17 cellular contexts compared by ENCODE assay signal in genomic region chr7:148336411-148336810, GRCh38.
DNase-seq lines count a peak whose midpoint lies in the region; ATAC-seq and TF ChIP-seq lines count a peak whose summit lies in the region.
"Had no signal": no experiment of that assay in that cellular context is flagged by ENCODE, and none has a peak within 500 bp of the region (broad histone marks: within the 10 kb centered on the region; RNA-seq: fewer than 3 reads in every experiment).

No MANE protein-coding gene starts in this region.

- H3K79me2 ChIP-seq in H9 (ENCODE audit: insufficient read depth, low read length), result peaks cover under 1% of the 10 kb centered on the region; the same call in 1 of the 2 replicates

- peaks cover 65 to 72% of the 10 kb centered on the region in 2 experiments for H3K4me1 Mint-ChIP-seq in H9

- no peak; the same call in 2 of the 3 replicates for ATAC-seq in RWPE2 (ENCODE audit: low read depth)
- ATAC-seq in foreskin keratinocyte, result no peak

- peaks cover 10% of the 10 kb centered on the region for H3K23me2 ChIP-seq in H9 (ENCODE audit: insufficient read length, low read depth, low read length, poor library complexity, severe bottlenecking)

- H3K36me3 Mint-ChIP-seq in H9 (ENCODE audit: insufficient read depth in 1 of 3, low read depth in 3 of 3), result peaks cover 4 to 8% (median 5%) of the 10 kb centered on the region in 3 experiments; a peak in 6 of 7 replicates

- no peak overlapping the region; a peak in 1 of 7 replicates for H3K27ac Mint-ChIP-seq in H9

- DNase-seq in RWPE2 (ENCODE audit: low spot score), result no peak
- DNase-seq in foreskin keratinocyte, result peak; percentile 55 to 74
- DNase-seq in renal cortical epithelial cell (ENCODE audit: low read depth), result peak; percentile 22
- DNase-seq in H9, result no peak
- no peak for DNase-seq in colonic mucosa
- DNase-seq in erythroblast (lab: John Stamatoyannopoulos, UW), result no peak
- DNase-seq in SHP77 (lab: John Stamatoyannopoulos, UW), result no peak
- DNase-seq: C1 segment of cervical spinal cord, DMS79, GOT3, NCI-H1048, NCI-H1436 treated with DMSO at 0.1 percent for 48 hours, NCI-H2029, NCI-H345, NCI-H526 had no signal

- no peaks in the 10 kb centered on the region; the same call in 1 of the 2 replicates for H3K27me3 Mint-ChIP-seq in H9 (ENCODE audit: low read depth)

- H2BK5ac ChIP-seq in H9 (ENCODE audit: insufficient read length, low read length), result no peak overlapping the region

- H4K91ac ChIP-seq in H9 (ENCODE audit: insufficient read length, low read depth, low read length), result no peak overlapping the region

- H3K4me1 ChIP-seq in HUES48 (ENCODE audit: control insufficient read depth, insufficient read depth, low read length), result peaks cover 62% of the 10 kb centered on the region
- H3K4me1 ChIP-seq in RWPE2 (ENCODE audit: insufficient read depth, poor library complexity, severe bottlenecking), result peaks cover 35% of the 10 kb centered on the region
- H3K4me1 ChIP-seq in foreskin keratinocyte, result peaks cover 36% of the 10 kb centered on the region
- H3K4me1 ChIP-seq in H9 (ENCODE audit: insufficient read depth, low read length), result peaks cover 7% of the 10 kb centered on the region
- no peaks in the 10 kb centered on the region for H3K4me1 ChIP-seq in colonic mucosa

- no peak overlapping the region for H3K4me3 Mint-ChIP-seq in H9

- H3K9ac ChIP-seq in HUES48 (ENCODE audit: low read depth, low read length), result no peak overlapping the region
- no peak overlapping the region for H3K9ac ChIP-seq in H9 (ENCODE audit: extremely low read depth, insufficient read length, low read length)
- H3K9ac ChIP-seq in colonic mucosa (ENCODE audit: low read depth in 2 of 2, low read length in 2 of 2), result no peak overlapping the region
- H3K9ac ChIP-seq: KMS-11 had no signal

- H3K4me2 ChIP-seq in H9 (ENCODE audit: insufficient read depth, insufficient read length, low read length), result no peak overlapping the region
- H3K4me2 ChIP-seq: KMS-11 had no signal

- no peak overlapping the region for H2BK120ac ChIP-seq in H9 (ENCODE audit: low read depth, low read length, poor library complexity, severe bottlenecking)

- no peak overlapping the region for H2AFZ ChIP-seq in H9 (ENCODE audit: low read length)

- no peak overlapping the region for H3K14ac ChIP-seq in H9 (ENCODE audit: insufficient read depth, low read length)

- H3T11ph ChIP-seq in H9 (ENCODE audit: low read length), result no peak overlapping the region

- H3K79me1 ChIP-seq in H9 (ENCODE audit: insufficient read depth, low read depth, low read length, poor library complexity, severe bottlenecking), result no peaks in the 10 kb centered on the region

- TF ChIP-seq CTCF in RWPE2 (IDR thresholded peaks at IDR 0.05; ENCODE audit: poor library complexity, severe bottlenecking), result no peak
- TF ChIP-seq CTCF in foreskin keratinocyte (conservative IDR thresholded peaks at IDR 0.05), result no peak
- no peak for TF ChIP-seq CTCF in H9 (conservative IDR thresholded peaks at IDR 0.05)
- no peak for TF ChIP-seq CTCF in colonic mucosa (IDR thresholded peaks at IDR 0.05)

- H3K4ac ChIP-seq in H9 (ENCODE audit: low read depth, low read length), result no peak overlapping the region

- WGBS in H9 (ENCODE audit: extremely low coverage, insufficient read length, low lambda C conversion rate), result no CpG with 5 or more reads among the region's 3 CpGs

- no peak overlapping the region for H3K23ac ChIP-seq in H9 (ENCODE audit: insufficient read length, low read depth, low read length)

- no peak overlapping the region for H2BK20ac ChIP-seq in H9 (ENCODE audit: low read depth, low read length, poor library complexity, severe bottlenecking)

- H3K36me3 ChIP-seq in HUES48 (ENCODE audit: control insufficient read depth, insufficient read depth, low read length), result no peaks in the 10 kb centered on the region
- H3K36me3 ChIP-seq in RWPE2 (ENCODE audit: low read depth), result no peaks in the 10 kb centered on the region
- no peaks in the 10 kb centered on the region for H3K36me3 ChIP-seq in colonic mucosa

- H4K8ac ChIP-seq in H9 (replicated peaks; ENCODE audit: insufficient read length, low read depth, low read length), result no peak overlapping the region

- H2BK15ac ChIP-seq in H9 (ENCODE audit: low read depth, low read length), result no peak overlapping the region

- no peak for TF ChIP-seq POLR2A in erythroblast (IDR thresholded peaks at IDR 0.05; ENCODE audit: low read length)

- no peak overlapping the region for H4K5ac ChIP-seq in H9 (ENCODE audit: insufficient read length, low read depth, low read length)

- H3K27ac ChIP-seq in HUES48 (ENCODE audit: low read depth, low read length), result peak overlapping the region; percentile 100
- peak overlapping the region; percentile 38 for H3K27ac ChIP-seq in RWPE2 (ENCODE audit: poor library complexity, severe bottlenecking)
- H3K27ac ChIP-seq in foreskin keratinocyte, result peak overlapping the region; percentile 68
- no peak overlapping the region for H3K27ac ChIP-seq in H9 (ENCODE audit: insufficient read length, low read depth, low read length)
- H3K27ac ChIP-seq in colonic mucosa, result no peak overlapping the region
- H3K27ac ChIP-seq: KMS-11 had no signal

- H2BK12ac ChIP-seq in H9 (ENCODE audit: insufficient read length, low read depth, low read length), result no peak overlapping the region

- no peaks in the 10 kb centered on the region for H4K20me1 ChIP-seq in H9 (ENCODE audit: control insufficient read depth, insufficient read depth, insufficient read length)

- intact Hi-C loops in colonic mucosa (cut with DNase I), result no loop called here

- H2AK5ac ChIP-seq in H9 (ENCODE audit: insufficient read length, low read length), result no peak overlapping the region

- 0 out of 2 replicates have a peak, but pooled peaks cover under 1% of the 10 kb centered on the region for H3K9me3 ChIP-seq in HUES48 (ENCODE audit: control insufficient read depth, insufficient read depth, low read length)
- no peaks in the 10 kb centered on the region for H3K9me3 ChIP-seq in RWPE2 (ENCODE audit: severe bottlenecking)
- peaks cover 4% of the 10 kb centered on the region for H3K9me3 ChIP-seq in H9 (ENCODE audit: control insufficient read depth, low read depth, low read length)
- H3K9me3 ChIP-seq in colonic mucosa, result no peaks in the 10 kb centered on the region

- H3K56ac ChIP-seq in H9 (ENCODE audit: insufficient read length, low read depth, low read length), result no peak overlapping the region

- peaks cover 3 to 4% of the 10 kb centered on the region in 2 experiments for H3K9me3 Mint-ChIP-seq in H9

- no peak overlapping the region for H3K18ac ChIP-seq in H9 (ENCODE audit: insufficient read length, low read depth, low read length)

- H3K27me3 ChIP-seq in HUES48 (ENCODE audit: control insufficient read depth, insufficient read depth, low read length) (no peaks in the 10 kb centered on the region), RWPE2 (ENCODE audit: insufficient read depth, poor library complexity, severe bottlenecking) (peaks cover 33% of the 10 kb centered on the region), foreskin keratinocyte (peaks cover 29% of the 10 kb centered on the region), H9 (ENCODE audit: insufficient read depth, low read length) (no peaks in the 10 kb centered on the region), colonic mucosa (no peaks in the 10 kb centered on the region)

- H3K4me3 ChIP-seq in HUES48 (ENCODE audit: low read depth, low read length) (no peak overlapping the region), RWPE2 (ENCODE audit: severe bottlenecking) (no peak overlapping the region), colonic mucosa (no peak overlapping the region)

Comparison
In these comparisons a context has a peak if more than half of its experiments do, and no peak if none do; other contexts are left out.
1. H3K27ac ChIP-seq: peak in HUES48 (single experiment), RWPE2 (single experiment) and foreskin keratinocyte (single experiment); none in H9 (single experiment) and colonic mucosa (single experiment).
2. DNase-seq: peak in foreskin keratinocyte (2 of 2) and renal cortical epithelial cell (single experiment); none in RWPE2 (single experiment), H9 (single experiment), colonic mucosa (single experiment), erythroblast (0 of 2) and SHP77 (0 of 2).